1 cellular context compared by ENCODE assay signal in the genomic region with DNA sequence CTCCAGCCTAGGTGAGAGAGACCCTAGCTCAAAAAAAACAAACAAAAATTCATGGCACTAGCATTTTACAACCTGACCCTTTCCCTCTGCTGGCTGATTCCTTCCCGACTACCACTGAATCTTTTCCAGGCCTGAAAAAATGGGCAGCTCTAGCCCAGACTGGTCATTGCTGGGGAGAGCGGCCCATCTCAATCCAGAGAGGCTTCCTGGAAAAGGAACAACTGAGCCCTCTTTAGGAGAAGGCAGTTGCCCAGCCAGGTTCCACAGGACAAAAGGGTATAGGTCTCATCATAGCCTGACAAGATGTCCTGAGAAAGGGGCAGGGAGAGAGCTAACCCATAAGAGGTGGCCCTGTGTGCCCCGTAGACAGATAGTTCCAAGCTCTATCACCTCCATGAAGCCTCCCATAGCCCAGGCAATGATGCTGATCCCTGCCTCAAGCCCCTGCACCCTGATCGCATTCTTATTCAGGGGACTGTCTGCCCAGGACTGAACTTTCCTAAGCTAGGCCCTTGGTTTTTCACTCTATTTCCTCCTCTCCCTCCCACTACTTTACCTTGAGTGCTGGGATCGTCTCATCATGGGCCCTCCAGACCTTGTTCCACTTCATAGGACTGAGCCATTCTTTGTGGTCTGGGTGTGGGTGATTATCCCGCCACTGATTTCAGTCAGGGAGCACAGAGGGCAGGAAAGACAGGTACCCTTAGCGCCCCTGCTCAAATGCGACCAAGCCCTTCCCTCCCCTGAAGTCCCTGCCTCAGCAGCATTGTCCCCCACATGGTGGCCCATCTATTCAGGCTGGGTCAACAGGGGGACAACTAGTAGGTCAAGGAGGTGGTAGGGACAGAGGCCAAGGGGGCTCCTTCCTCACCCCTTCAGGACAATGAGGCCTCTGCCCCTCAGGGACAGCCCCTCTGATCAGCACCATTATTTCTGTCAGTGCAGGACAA.
TF ChIP-seq lines count a peak whose summit lies in the region.

No MANE protein-coding gene starts in this region.

TF ChIP-seq in IMR-90, 13 proteins besides CTCF, POLR2A, EP300 and RAD21:
- TF ChIP-seq MAZ (IDR thresholded peaks at IDR 0.05; ENCODE audit: borderline replicate concordance, low read depth, low read length) = no peak
- TF ChIP-seq, protein P1, sequence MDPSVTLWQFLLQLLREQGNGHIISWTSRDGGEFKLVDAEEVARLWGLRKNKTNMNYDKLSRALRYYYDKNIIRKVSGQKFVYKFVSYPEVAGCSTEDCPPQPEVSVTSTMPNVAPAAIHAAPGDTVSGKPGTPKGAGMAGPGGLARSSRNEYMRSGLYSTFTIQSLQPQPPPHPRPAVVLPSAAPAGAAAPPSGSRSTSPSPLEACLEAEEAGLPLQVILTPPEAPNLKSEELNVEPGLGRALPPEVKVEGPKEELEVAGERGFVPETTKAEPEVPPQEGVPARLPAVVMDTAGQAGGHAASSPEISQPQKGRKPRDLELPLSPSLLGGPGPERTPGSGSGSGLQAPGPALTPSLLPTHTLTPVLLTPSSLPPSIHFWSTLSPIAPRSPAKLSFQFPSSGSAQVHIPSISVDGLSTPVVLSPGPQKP (IDR thresholded peaks at IDR 0.05; ENCODE audit: borderline replicate concordance, low read depth, low read length) = no peak
- TF ChIP-seq MAFK (IDR thresholded peaks at IDR 0.05; ENCODE audit: low read depth, low read length) = no peak
- no peak for TF ChIP-seq RCOR1 (IDR thresholded peaks at IDR 0.05; ENCODE audit: insufficient replicate concordance, low read length)
- no peak for TF ChIP-seq FOS (IDR thresholded peaks at IDR 0.05; ENCODE audit: low read depth, low read length)
- TF ChIP-seq CEBPB (IDR thresholded peaks at IDR 0.05; ENCODE audit: low read depth, low read length) = no peak
